ENCODE assay signal across 25 cellular contexts in the genomic region with DNA sequence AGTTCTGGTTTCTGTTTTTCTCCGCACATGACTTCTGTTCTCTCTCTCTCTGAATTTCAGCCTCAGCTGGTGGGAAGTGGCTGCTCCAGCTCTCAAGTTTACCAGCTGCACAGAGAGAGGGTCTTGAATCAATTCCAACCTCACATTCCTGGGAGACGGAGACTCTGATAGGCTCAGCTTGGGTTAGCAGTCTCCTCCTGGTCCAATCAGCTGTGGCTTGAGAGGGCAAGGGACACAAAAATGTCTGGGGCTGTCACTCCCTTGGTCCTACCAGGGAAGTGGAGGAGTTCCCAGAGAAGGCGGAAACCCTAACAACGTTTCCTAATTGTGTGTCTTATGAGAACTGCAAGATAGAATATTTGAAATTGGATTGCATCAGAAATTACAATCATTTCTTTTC. TPM values are rescaled to one million over a fixed set of nuclear protein-coding genes. Genes with fewer than 3 reads are reported as not detected.
A peak's percentile ranks its signal among the peaks of the same experiment; 100 is the strongest.
DNase-seq lines count a peak whose midpoint lies in the region; ATAC-seq, FAIRE-seq and TF ChIP-seq lines count a peak whose summit lies in the region.
"Had no signal": no experiment of that assay in that cellular context is flagged by ENCODE, and none has a peak within 500 bp of the region (broad histone marks: within the 10 kb centered on the region; RNA-seq: fewer than 3 reads in every experiment).

No MANE protein-coding gene starts in this region.

- H3K23ac ChIP-seq in mesendoderm (ENCODE audit: low read length), result no peak overlapping the region

- TF ChIP-seq EP300 in K562 (IDR thresholded peaks at IDR 0.05; ENCODE audit: low read length), result no peak

- H3K9me1 ChIP-seq in K562 (ENCODE audit: control insufficient read depth, insufficient read depth, low read length), result no peaks in the 10 kb centered on the region

- H3K18ac ChIP-seq in mesendoderm (ENCODE audit: low read length), result no peak overlapping the region

- H4K8ac ChIP-seq in mesendoderm (ENCODE audit: low read depth, low read length), result no peak overlapping the region

- H3K27me3 ChIP-seq in BE2C (no peaks in the 10 kb centered on the region), K562 (ENCODE audit: control insufficient read depth in 2 of 2, insufficient read depth in 2 of 2, low read length in 2 of 2) (peaks cover 10 to 41% of the 10 kb centered on the region in 2 experiments; a peak in 4 of 5 replicates), mesendoderm (ENCODE audit: insufficient read depth, low read length, poor library complexity) (no peaks in the 10 kb centered on the region)
- H3K27me3 ChIP-seq: breast epithelium, sigmoid colon had no signal

- 32% methylated on average over 4 of the region's 4 CpGs for WGBS in K562 (ENCODE audit: insufficient coverage, low coverage, missing lambda C conversion rate)
- no CpG with 5 or more reads among the region's 4 CpGs for WGBS in mesendoderm (ENCODE audit: extremely low coverage, insufficient coverage, low lambda C conversion rate)

- CTCF ChIA-PET in K562 (lab: Yijun Ruan, JAX; ENCODE audit: low intra/inter-chr PET ratio), result interaction anchor here (0.6 kb wide), 2 partner anchors 427 to 525 kb away, joined by 3 to 5 read pairs; no protein-coding TSS in a partner anchor

- no peak for ATAC-seq in K562
- ATAC-seq in GM18907 (IDR thresholded peaks at IDR 0.05; ENCODE audit: unreplicated experiment), result no peak
- ATAC-seq in GM19455 (IDR thresholded peaks at IDR 0.05; ENCODE audit: unreplicated experiment), result no peak
- ATAC-seq: activated CD4-positive, alpha-beta T cell treated with anti-CD3 and anti-CD28 coated beads for 36 hours; gastroesophageal sphincter; HCT116; left lobe of liver had no signal

- no peak overlapping the region for H2AK5ac ChIP-seq in mesendoderm (ENCODE audit: low read length)

- TF ChIP-seq CTCF in BE2C (IDR thresholded peaks at IDR 0.05; ENCODE audit: low read depth, low read length) (no peak), K562 (IDR thresholded peaks at IDR 0.05 in 2 of 3, conservative IDR thresholded peaks at IDR 0.05 in 1 of 3; ENCODE audit: insufficient read depth in 2 of 3, low read depth in 1 of 3, low read length in 3 of 3) (no peak)

- intact Hi-C loops in K562 (cut with micrococcal nuclease), result no loop called here

- no peaks in the 10 kb centered on the region for H3K4me1 ChIP-seq in BE2C
- no peaks in the 10 kb centered on the region; a peak in 1 of 5 replicates for H3K4me1 ChIP-seq in K562 (replicated peaks in 1 of 2; ENCODE audit: control insufficient read depth in 2 of 2, insufficient read depth in 2 of 2, low read length in 2 of 2)
- H3K4me1 ChIP-seq in mesendoderm (ENCODE audit: control insufficient read depth, low read depth, low read length), result no peaks in the 10 kb centered on the region
- H3K4me1 ChIP-seq: breast epithelium, gastroesophageal sphincter, sigmoid colon, tibial artery had no signal

- TF ChIP-seq RAD21 in K562 (CRISPR knock-in tag; conservative IDR thresholded peaks at IDR 0.05 in 1 of 2, IDR thresholded peaks at IDR 0.05 in 1 of 2), result no peak

- DNase-seq in BE2C, result peak; percentile 23
- peak; percentile 11 for DNase-seq in EL
- peak in 1 of 4 experiments; percentile 22 for DNase-seq in K562 (ENCODE audit: extremely low read depth in 1 of 4, low spot score in 3 of 4)
- peak; percentile 55 for DNase-seq in mesendoderm
- no peak for DNase-seq in effector CD4-positive, alpha-beta T cell
- no peak for DNase-seq in stimulated activated CD4-positive, alpha-beta T cell treated with anti-CD3 and anti-CD28 coated beads, Interleukin-2, amount 100 ng/mL, for 48 hours
- DNase-seq: activated CD4-positive, alpha-beta T cell treated with anti-CD3 and anti-CD28 coated beads for 36 hours; AML-193; dorsolateral prefrontal cortex; MM.1S; sigmoid colon; stimulated activated CD4-positive, alpha-beta T cell treated with anti-CD3 and anti-CD28 coated beads, Interleukin-1b, Interleukin-23, amount 100 ng/mL, for 48 hours; stimulated activated naive CD4-positive, alpha-beta T cell treated with Interleukin-2 at 50 U/mL for 16 hours; tibial artery had no signal

- no peak overlapping the region for H2BK15ac ChIP-seq in mesendoderm (replicated peaks; ENCODE audit: low read depth)

- no peak overlapping the region for H2BK120ac ChIP-seq in mesendoderm (ENCODE audit: low read depth, low read length)

- no peak for FAIRE-seq in K562 (lab: Jason Lieb, UNC)

- no peak overlapping the region for H4K5ac ChIP-seq in mesendoderm (ENCODE audit: low read length)

- no TSS peak for BruUV-seq in K562 (replicated peaks; lab: Mats Ljungman, UMichigan)

- H4K20me1 ChIP-seq in K562 (replicated peaks; ENCODE audit: control insufficient read depth, insufficient read depth, low read length), result no peaks in the 10 kb centered on the region

- in situ Hi-C loops in K562 (cut with MboI), result no loop called here

- H3K79me1 ChIP-seq in mesendoderm (ENCODE audit: low read length), result no peaks in the 10 kb centered on the region

- H2BK5ac ChIP-seq in mesendoderm (ENCODE audit: low read length), result no peak overlapping the region

- no peak for TF ChIP-seq POLR2A in K562 (conservative IDR thresholded peaks at IDR 0.05)

- H3K4me3 ChIP-seq in BE2C (ENCODE audit: low read depth, low read length), result no peak overlapping the region
- H3K4me3 ChIP-seq in K562, result no peak overlapping the region
- H3K4me3 ChIP-seq in mesendoderm (ENCODE audit: low read length), result no peak overlapping the region
- H3K4me3 ChIP-seq: breast epithelium, dorsolateral prefrontal cortex, gastroesophageal sphincter, sigmoid colon, tibial artery had no signal

- H3K4ac ChIP-seq in mesendoderm (ENCODE audit: low read depth, low read length), result no peak overlapping the region

- H2AFZ ChIP-seq in K562 (ENCODE audit: low read depth, low read length), result peak overlapping the region; percentile 46; the same call in 1 of the 2 replicates

- no peak overlapping the region for H3K56ac ChIP-seq in mesendoderm (ENCODE audit: low read length)

- no peaks in the 10 kb centered on the region for H3K79me2 ChIP-seq in K562 (ENCODE audit: control insufficient read depth, insufficient read depth, low read length)
- no peaks in the 10 kb centered on the region for H3K79me2 ChIP-seq in mesendoderm (ENCODE audit: control insufficient read depth, insufficient read depth, low read length)

- POLR2A ChIA-PET in K562 (lab: Yijun Ruan, JAX), result no interaction called here

- H3K36me3 ChIP-seq in BE2C (no peaks in the 10 kb centered on the region), K562 (ENCODE audit: control insufficient read depth, insufficient read depth, low read length) (no peaks in the 10 kb centered on the region), mesendoderm (ENCODE audit: control insufficient read depth, insufficient read depth, low read length) (no peaks in the 10 kb centered on the region)
- H3K36me3 ChIP-seq: breast epithelium, gastroesophageal sphincter, sigmoid colon, tibial artery had no signal

- H3K9ac ChIP-seq in K562 (ENCODE audit: insufficient read depth in 1 of 2, low read depth in 2 of 2, low read length in 2 of 2) (no peak overlapping the region), mesendoderm (ENCODE audit: low read length) (no peak overlapping the region)

- no peak overlapping the region for H3K4me2 ChIP-seq in K562 (ENCODE audit: insufficient read depth, low read length)
- H3K4me2 ChIP-seq in mesendoderm (ENCODE audit: low read length), result no peak overlapping the region

- H3K27ac ChIP-seq in K562 (ENCODE audit: extremely low read depth, low read depth, low read length) (no peak overlapping the region), mesendoderm (ENCODE audit: low read depth, low read length) (no peak overlapping the region)
- H3K27ac ChIP-seq: breast epithelium, dorsolateral prefrontal cortex, gastroesophageal sphincter, sigmoid colon, tibial artery had no signal

- no peaks in the 10 kb centered on the region for H3K9me3 ChIP-seq in BE2C
- no peaks in the 10 kb centered on the region for H3K9me3 ChIP-seq in K562 (replicated peaks; ENCODE audit: control insufficient read depth, insufficient read depth, low read depth, low read length)
- H3K9me3 ChIP-seq: breast epithelium, gastroesophageal sphincter, sigmoid colon, tibial artery had no signal

TF ChIP-seq in K562, 482 proteins besides CTCF, POLR2A, EP300 and RAD21 (continues in another document):
- no peak for TF ChIP-seq KAT7 (CRISPR knock-in tag; IDR thresholded peaks at IDR 0.05; ENCODE audit: borderline replicate concordance)
- no peak for TF ChIP-seq SAFB (IDR thresholded peaks at IDR 0.05; ENCODE audit: borderline replicate concordance, low read depth, low read length)
- no peak for TF ChIP-seq ZKSCAN8 (CRISPR knock-in tag; IDR thresholded peaks at IDR 0.05)
- TF ChIP-seq ZNF311 (CRISPR knock-in tag; IDR thresholded peaks at IDR 0.05), result no peak
- no peak for TF ChIP-seq BACH1 (tag; IDR thresholded peaks at IDR 0.05)
- no peak for TF ChIP-seq FOS (IDR thresholded peaks at IDR 0.05; ENCODE audit: extremely low read depth, insufficient read length)
- TF ChIP-seq SIN3B (IDR thresholded peaks at IDR 0.05; ENCODE audit: low read depth), result no peak
- no peak for TF ChIP-seq ZNF212 (CRISPR knock-in tag; IDR thresholded peaks at IDR 0.05)
- TF ChIP-seq NFYB (IDR thresholded peaks at IDR 0.05; ENCODE audit: extremely low read depth, insufficient read length), result no peak
- TF ChIP-seq KDM1A (IDR thresholded peaks at IDR 0.05), result no peak
- TF ChIP-seq ZNF124 (CRISPR knock-in tag; IDR thresholded peaks at IDR 0.05), result no peak
- no peak for TF ChIP-seq MEF2A (IDR thresholded peaks at IDR 0.05; ENCODE audit: control insufficient read depth, low read depth, low read length)
- no peak for TF ChIP-seq KLF10 (CRISPR knock-in tag; IDR thresholded peaks at IDR 0.05)

RNA-seq across cellular contexts. Expression of a gene that starts 7.1 kb away (rescaled TPM):
- 0.62 TPM for polyA plus RNA-seq in BE2C (2012; ENCODE audit: insufficient read depth, insufficient read length, low read depth)
- total RNA-seq in K562 (2011; cell fraction: chromatin; rRNA removed; ENCODE audit: low replicate concordance), result not detected in 2 replicates
- total RNA-seq in K562 (2011; cell fraction: nucleolus; rRNA removed), result not detected in 2 replicates
- total RNA-seq in K562 (2011; cell fraction: nucleoplasm; rRNA removed), result not detected in 2 replicates
- not detected in 2 replicates for total RNA-seq in K562 (2014; rRNA removed)
- not detected in 2 replicates for total RNA-seq in K562 (2014; rRNA removed; fragmentation: Illumina TruSeq; extraction: Trizol)
- total RNA-seq in K562 (2015; rRNA removed; fragmentation: Illumina TruSeq; extraction: Trizol), result not detected in 2 replicates
- total RNA-seq in K562 (2021), result not detected in 2 replicates
- polyA plus RNA-seq in K562 (2011; rRNA removed), result not detected in 2 replicates
- not detected in 2 replicates for polyA plus RNA-seq in K562 (2011; cell fraction: cytosol; rRNA removed)
- not detected in 2 replicates for polyA plus RNA-seq in K562 (2011; cell fraction: nucleus; rRNA removed)
- polyA plus RNA-seq in K562 (2012), result not detected in 2 replicates
- not detected in 2 replicates for polyA plus RNA-seq in K562 (2014; fragmentation: Illumina TruSeq; extraction: Trizol)
- not detected for polyA plus RNA-seq in K562 (2014; fragmentation: Nextera tagmentation; extraction: Ambion mirVana)
- not detected in 2 replicates for polyA plus RNA-seq in K562 (2014; rRNA removed)
- not detected in 2 replicates for polyA minus RNA-seq in K562 (2011; rRNA and poly(A)+ RNA removed)
- not detected in 2 replicates for polyA minus RNA-seq in K562 (2011; cell fraction: cytosol; rRNA and poly(A)+ RNA removed)
- not detected in 2 replicates for polyA minus RNA-seq in K562 (2011; cell fraction: nucleus; rRNA and poly(A)+ RNA removed)
- polyA plus RNA-seq in mesendoderm (2013, experiment 1 of 2), result 0.45 TPM
- polyA plus RNA-seq in mesendoderm (2013, experiment 2 of 2), result 0.29 TPM
- total RNA-seq: activated CD4-positive, alpha-beta T cell treated with anti-CD3 and anti-CD28 coated beads for 36 hours; activated T-helper 2 cell treated with anti-CD3 and anti-CD28 coated beads, Interferon-gamma antibody, Interleukin-2, Interleukin-4, amounts not matched to agents 10 μg/mL and 5 μg/mL and 100 μg/mL, durations not matched to agents 14 hours and 24 hours and 36 hours; breast epithelium; dorsolateral prefrontal cortex; G401; gastroesophageal sphincter; left lobe of liver; osteocyte; sigmoid colon had no signal
- polyA plus RNA-seq: adipose tissue, esophagus, sigmoid colon had no signal

Comparison
In these comparisons a context has a peak if more than half of its experiments do, and no peak if none do; other contexts are left out.
1. DNase-seq: peak in BE2C (single experiment), EL (single experiment) and mesendoderm (single experiment); none in effector CD4-positive, alpha-beta T cell (single experiment) and stimulated activated CD4-positive, alpha-beta T cell treated with anti-CD3 and anti-CD28 coated beads, Interleukin-2, amount 100 ng/mL, for 48 hours (0 of 2).